Comparison of ENCODE assay signal across 27 cellular contexts in genomic region chr4:142959156-142959555, GRCh38.
DNase-seq lines count a peak whose midpoint lies in the region; FAIRE-seq and TF ChIP-seq lines count a peak whose summit lies in the region.
"Had no signal": no experiment of that assay in that cellular context is flagged by ENCODE, and none has a peak within 500 bp of the region (broad histone marks: within the 10 kb centered on the region; RNA-seq: fewer than 3 reads in every experiment).

No MANE protein-coding gene starts in this region.

- H2BK20ac ChIP-seq in H1 (ENCODE audit: low read length): no peak overlapping the region

- H3K27me3 ChIP-seq in H1 (replicated peaks in 1 of 4; ENCODE audit: control insufficient read depth in 3 of 4, extremely low read depth in 1 of 4, insufficient read depth in 3 of 4, low read length in 3 of 4): no peaks in the 10 kb centered on the region
- no peaks in the 10 kb centered on the region for H3K27me3 ChIP-seq in mesendoderm (ENCODE audit: insufficient read depth, low read length, poor library complexity)
- H3K27me3 ChIP-seq: ovary, suprapubic skin had no signal

- no peak overlapping the region for H3K27ac Mint-ChIP-seq in osteocyte (ENCODE audit: unreplicated experiment)
- H3K27ac Mint-ChIP-seq: naive B cell had no signal

- H3K36me3 ChIP-seq in H1 (ENCODE audit: control insufficient read depth in 2 of 4, insufficient read depth in 4 of 4, low read length in 3 of 4) (no peaks in the 10 kb centered on the region), mesendoderm (ENCODE audit: control insufficient read depth, insufficient read depth, low read length) (no peaks in the 10 kb centered on the region)
- H3K36me3 ChIP-seq: ovary, suprapubic skin had no signal

- TF ChIP-seq RAD21 in H1 (IDR thresholded peaks at IDR 0.05 in 1 of 2, conservative IDR thresholded peaks at IDR 0.05 in 1 of 2; ENCODE audit: low read depth in 2 of 2, low read length in 2 of 2): no peak

- no peak for FAIRE-seq in H1 (lab: Jason Lieb, UNC)
- FAIRE-seq: GM12892, islet of Langerhans had no signal

- POLR2A ChIA-PET in H1 (lab: Charles Lee; ENCODE audit: partially characterized antibody): no interaction called here

- no peaks in the 10 kb centered on the region for H4K20me1 ChIP-seq in H1 (replicated peaks in 1 of 2; ENCODE audit: control insufficient read depth in 1 of 2, insufficient read depth in 2 of 2, low read length in 2 of 2)

- 79% methylated on average over 1 of the region's 1 CpG; no CpG with 5 or more reads in 1 of the 2 experiments for WGBS in H1 (ENCODE audit: extremely low coverage in 1 of 2, insufficient coverage in 1 of 2, insufficient read length in 1 of 2, insufficient replicate concordance in 2 of 2, low coverage in 1 of 2, low lambda C conversion rate in 2 of 2, missing lambda C conversion rate in 1 of 2), 2 experiments
- no CpG with 5 or more reads among the region's 1 CpG for WGBS in mesendoderm (ENCODE audit: extremely low coverage, insufficient coverage, low lambda C conversion rate)

- H2BK5ac ChIP-seq in H1 (ENCODE audit: low read depth, low read length): no peak overlapping the region
- H2BK5ac ChIP-seq in mesendoderm (ENCODE audit: low read length): no peak overlapping the region

- H3K27me3 Mint-ChIP-seq in osteocyte (ENCODE audit: unreplicated experiment): peaks cover 10% of the 10 kb centered on the region
- H3K27me3 Mint-ChIP-seq: naive B cell had no signal

- no peak overlapping the region for H3K56ac ChIP-seq in H1 (replicated peaks; ENCODE audit: insufficient read length, low read depth, low read length)
- no peak overlapping the region for H3K56ac ChIP-seq in mesendoderm (ENCODE audit: low read length)

- no peak overlapping the region for H2BK12ac ChIP-seq in H1 (ENCODE audit: low read depth, low read length)

- TF ChIP-seq CTCF in H1 (IDR thresholded peaks at IDR 0.05; ENCODE audit: control extremely low read depth in 1 of 3, insufficient read depth in 1 of 3, low read depth in 1 of 3, low read length in 3 of 3) (no peak), osteocyte (IDR thresholded peaks at IDR 0.05) (no peak)

- no peak overlapping the region for H4K5ac ChIP-seq in H1 (ENCODE audit: insufficient read length, low read depth, low read length)
- H4K5ac ChIP-seq in mesendoderm (ENCODE audit: low read length): no peak overlapping the region

- CTCF ChIA-PET in H1 (lab: Charles Lee; ENCODE audit: partially characterized antibody): no interaction called here

- H2BK120ac ChIP-seq in H1 (replicated peaks; ENCODE audit: low read depth, low read length) (no peak overlapping the region), mesendoderm (ENCODE audit: low read depth, low read length) (no peak overlapping the region)

- H2AK5ac ChIP-seq in H1 (ENCODE audit: low read depth, low read length) (no peak overlapping the region), mesendoderm (ENCODE audit: low read length) (no peak overlapping the region)

- H2BK15ac ChIP-seq in H1 (ENCODE audit: low read length): no peak overlapping the region
- H2BK15ac ChIP-seq in mesendoderm (replicated peaks; ENCODE audit: low read depth): no peak overlapping the region

- H3K27ac ChIP-seq in H1 (ENCODE audit: low read depth, low read length) (no peak overlapping the region), mesendoderm (ENCODE audit: low read depth, low read length) (no peak overlapping the region)
- H3K27ac ChIP-seq: C4-2B, ovary, suprapubic skin had no signal

- H3K9me3 ChIP-seq in H1 (ENCODE audit: insufficient read depth in 2 of 2, low read depth in 1 of 2, low read length in 1 of 2): peaks cover 3 to 4% of the 10 kb centered on the region in 2 experiments; a peak in 1 of 4 replicates
- H3K9me3 ChIP-seq: ovary, suprapubic skin had no signal

- no peak overlapping the region for H3K18ac ChIP-seq in H1 (ENCODE audit: extremely low read depth, low read length)
- H3K18ac ChIP-seq in mesendoderm (ENCODE audit: low read length): no peak overlapping the region

- no peak overlapping the region for H3K4me2 ChIP-seq in H1 (ENCODE audit: insufficient read depth in 1 of 2, low read depth in 2 of 2, low read length in 2 of 2)
- no peak overlapping the region for H3K4me2 ChIP-seq in mesendoderm (ENCODE audit: low read length)
- H3K4me2 ChIP-seq: smooth muscle cell had no signal

- H3K4me1 ChIP-seq in H1 (replicated peaks in 1 of 4; ENCODE audit: control insufficient read depth in 3 of 4, insufficient read depth in 4 of 4, low read length in 3 of 4) (no peaks in the 10 kb centered on the region; a peak in 1 of 7 replicates), mesendoderm (ENCODE audit: control insufficient read depth, low read depth, low read length) (no peaks in the 10 kb centered on the region)
- H3K4me1 ChIP-seq: suprapubic skin had no signal

- no peaks in the 10 kb centered on the region for H3K4me1 Mint-ChIP-seq in osteocyte (ENCODE audit: unreplicated experiment)
- H3K4me1 Mint-ChIP-seq: central memory CD8-positive, alpha-beta T cell had no signal

- H4K91ac ChIP-seq in H1 (replicated peaks; ENCODE audit: insufficient read length, low read length): no peak overlapping the region

- no peak for TF ChIP-seq POLR2A in H1 (IDR thresholded peaks at IDR 0.05; ENCODE audit: control extremely low read depth in 1 of 2, low read depth in 2 of 2, low read length in 2 of 2)

- H3K4me3 ChIP-seq in H1 (ENCODE audit: extremely low read depth in 1 of 4, insufficient read depth in 2 of 4, low read depth in 3 of 4, low read length in 4 of 4) (no peak overlapping the region), mesendoderm (ENCODE audit: low read length) (no peak overlapping the region)
- H3K4me3 ChIP-seq: lung, ovary, smooth muscle cell, suprapubic skin had no signal

- no peak overlapping the region for H3K23ac ChIP-seq in H1 (ENCODE audit: insufficient read length)
- no peak overlapping the region for H3K23ac ChIP-seq in mesendoderm (ENCODE audit: low read length)

- H4K8ac ChIP-seq in H1 (ENCODE audit: extremely low read depth, insufficient read depth, low read length) (no peak overlapping the region), mesendoderm (ENCODE audit: low read depth, low read length) (no peak overlapping the region)

- H3K23me2 ChIP-seq in H1 (ENCODE audit: low read depth, low read length): no peaks in the 10 kb centered on the region

- no peak overlapping the region for H3K4me3 Mint-ChIP-seq in osteocyte (ENCODE audit: unreplicated experiment)
- H3K4me3 Mint-ChIP-seq: central memory CD8-positive, alpha-beta T cell; naive B cell had no signal

- no peak overlapping the region for H3K9ac ChIP-seq in H1 (replicated peaks in 1 of 4; ENCODE audit: extremely low read depth in 1 of 4, low read depth in 3 of 4, low read length in 3 of 4)
- no peak overlapping the region for H3K9ac ChIP-seq in mesendoderm (ENCODE audit: low read length)

- H3K14ac ChIP-seq in H1 (ENCODE audit: insufficient read length): no peak overlapping the region

- no peaks in the 10 kb centered on the region for H3K79me1 ChIP-seq in H1 (ENCODE audit: low read depth, low read length)
- no peaks in the 10 kb centered on the region for H3K79me1 ChIP-seq in mesendoderm (ENCODE audit: low read length)

- no peak overlapping the region; the same call in 1 of the 2 replicates for H2AFZ ChIP-seq in H1 (ENCODE audit: low read length)

- H3K4ac ChIP-seq in H1 (replicated peaks; ENCODE audit: insufficient read length, low read depth, low read length): no peak overlapping the region
- no peak overlapping the region for H3K4ac ChIP-seq in mesendoderm (ENCODE audit: low read depth, low read length)

- H3K9me3 Mint-ChIP-seq in osteocyte (ENCODE audit: unreplicated experiment): peaks cover 12% of the 10 kb centered on the region
- H3K9me3 Mint-ChIP-seq: central memory CD8-positive, alpha-beta T cell had no signal

- TF ChIP-seq EP300 in H1 (IDR thresholded peaks at IDR 0.05; ENCODE audit: borderline replicate concordance in 1 of 2, low read depth in 2 of 2, low read length in 2 of 2): no peak

- H3K79me2 ChIP-seq in H1 (ENCODE audit: control insufficient read depth in 1 of 2, insufficient read depth in 2 of 2, low read length in 2 of 2) (no peaks in the 10 kb centered on the region), mesendoderm (ENCODE audit: control insufficient read depth, insufficient read depth, low read length) (no peaks in the 10 kb centered on the region)

- H3K36me3 Mint-ChIP-seq in osteocyte (ENCODE audit: unreplicated experiment): no peaks in the 10 kb centered on the region
- H3K36me3 Mint-ChIP-seq: naive B cell had no signal

- DNase-seq in DMS53 treated with DMSO at 0.1 percent for 48 hours (lab: John Stamatoyannopoulos, UW; ENCODE audit: unreplicated experiment) (peak; percentile 39), LHCN-M2 (ENCODE audit: low read depth) (peak; percentile 92), H1 (ENCODE audit: low read depth in 1 of 2, low spot score in 2 of 2) (no peak), mesendoderm (peak; percentile 63), GM03348 (ENCODE audit: low spot score) (no peak), foreskin melanocyte (no peak), osteocyte (ENCODE audit: extremely low spot score, unreplicated experiment) (no peak), COR-L47 (lab: John Stamatoyannopoulos, UW) (no peak)
- DNase-seq: ACHN; activated CD4-positive, alpha-beta T cell treated with anti-CD3 and anti-CD28 coated beads, Interleukin-2, amount 50 U/mL, for 4 hours; activated gamma-delta T cell treated with Interleukin-2 at 50 U/mL for 16 hours; amniotic stem cell; DMS 273 treated with DMSO at 0.1 percent for 48 hours; effector CD4-positive, alpha-beta T cell; KG1; naive B cell; NCI-H1048; NCI-H1930; NCI-H510A; ovary had no signal

TF ChIP-seq in H1, 55 proteins besides CTCF, POLR2A, EP300 and RAD21:
- no peak for TF ChIP-seq BACH1 (IDR thresholded peaks at IDR 0.05; ENCODE audit: low read length)
- TF ChIP-seq CEBPB (IDR thresholded peaks at IDR 0.05; ENCODE audit: low read depth, low read length): peak; percentile 69; the same call in 1 of the 2 replicates
- TF ChIP-seq JUND (IDR thresholded peaks at IDR 0.05; ENCODE audit: low read length): 0 out of 2 replicates have a peak, but pooled peaks have one; percentile 44

Comparison
In these comparisons a context has a peak if more than half of its experiments do, and no peak if none do; other contexts are left out.
1. DNase-seq: peak in DMS53 treated with DMSO at 0.1 percent for 48 hours (single experiment), LHCN-M2 (single experiment) and mesendoderm (single experiment); none in H1 (0 of 2), GM03348 (single experiment), foreskin melanocyte (single experiment), osteocyte (single experiment) and COR-L47 (single experiment).